In the genomic region with DNA sequence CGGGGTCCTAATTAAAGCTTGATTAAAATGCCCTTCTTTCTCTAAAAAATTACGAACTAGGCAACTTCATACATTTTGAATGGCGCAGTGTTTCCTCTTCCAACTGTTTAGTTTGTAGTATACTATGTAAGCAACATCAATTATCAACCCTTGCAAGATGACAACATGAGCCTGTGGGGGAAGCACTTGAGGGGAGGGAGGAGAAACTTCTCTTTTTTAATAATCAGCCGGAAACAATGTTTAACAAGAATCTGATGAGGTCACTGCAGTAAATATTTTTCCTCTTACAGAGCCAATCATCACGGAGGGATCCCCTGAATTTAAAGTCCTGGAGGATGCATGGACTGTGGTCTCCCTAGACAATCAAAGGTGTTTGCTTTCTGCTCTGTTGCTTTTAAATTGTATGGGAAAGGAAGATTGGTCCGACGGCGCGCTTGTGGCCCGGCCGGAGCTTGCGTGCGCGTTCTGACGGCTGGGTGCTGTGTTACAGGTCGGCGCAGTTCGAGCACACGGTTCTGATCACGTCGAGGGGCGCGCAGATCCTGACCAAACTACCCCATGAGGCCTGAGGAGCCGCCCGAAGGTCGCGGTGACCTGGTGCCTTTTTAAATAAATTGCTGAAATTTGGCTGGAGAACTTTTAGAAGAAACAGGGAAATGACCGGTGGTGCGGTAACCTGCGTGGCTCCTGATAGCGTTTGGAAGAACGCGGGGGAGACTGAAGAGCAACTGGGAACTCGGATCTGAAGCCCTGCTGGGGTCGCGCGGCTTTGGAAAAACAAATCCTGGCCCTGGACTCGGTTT, we compare ENCODE assay signal across 17 cellular contexts. TPM values are rescaled to one million over a fixed set of nuclear protein-coding genes. Genes with fewer than 3 reads are reported as not detected.
DNase-seq lines count a peak whose midpoint lies in the region; ATAC-seq, FAIRE-seq and TF ChIP-seq lines count a peak whose summit lies in the region.
"Had no signal": no experiment of that assay in that cellular context is flagged by ENCODE, and none has a peak within 500 bp of the region (broad histone marks: within the 10 kb centered on the region; RNA-seq: fewer than 3 reads in every experiment).

No MANE protein-coding gene starts in this region.

- no peak overlapping the region for H3K4me3 Mint-ChIP-seq in T-helper 1 cell treated with Interleukin-12 subunit alpha and Interleukin-12 subunit beta and Interleukin-4 antibody, amounts not matched to agents 30 μg/mL and 1 μg/mL, for 36 hours
- H3K4me3 Mint-ChIP-seq in activated T-helper 2 cell treated with anti-CD3 and anti-CD28 coated beads, Interferon-gamma antibody, Interleukin-2, Interleukin-4, amounts not matched to agents 10 μg/mL and 5 μg/mL and 100 μg/mL, durations not matched to agents 14 hours and 24 hours and 36 hours (ENCODE audit: low read depth), result no peak overlapping the region
- H3K4me3 Mint-ChIP-seq in neural crest cell, result peak overlapping the region; percentile 68
- H3K4me3 Mint-ChIP-seq: activated naive CD8-positive, alpha-beta T cell had no signal

- H3K4me3 ChIP-seq in HUES6 (ENCODE audit: low read depth, low read length) (peak overlapping the region; percentile 43; the same call in 1 of the 2 replicates), pancreas (no peak overlapping the region)
- H3K4me3 ChIP-seq: A549, tibial artery had no signal

- H3K36me3 Mint-ChIP-seq in T-helper 1 cell treated with Interleukin-12 subunit alpha and Interleukin-12 subunit beta and Interleukin-4 antibody, amounts not matched to agents 30 μg/mL and 1 μg/mL, for 36 hours (ENCODE audit: low read depth), result peaks cover 3% of the 10 kb centered on the region
- H3K36me3 Mint-ChIP-seq in activated T-helper 2 cell treated with anti-CD3 and anti-CD28 coated beads, Interferon-gamma antibody, Interleukin-2, Interleukin-4, amounts not matched to agents 10 μg/mL and 5 μg/mL and 100 μg/mL, durations not matched to agents 14 hours and 24 hours and 36 hours (ENCODE audit: low read depth), result peaks cover 3% of the 10 kb centered on the region
- peaks cover 3% of the 10 kb centered on the region for H3K36me3 Mint-ChIP-seq in neural crest cell (ENCODE audit: low read depth)

- H3K36me3 ChIP-seq in HUES6 (ENCODE audit: control insufficient read depth, insufficient read depth, low read length) (no peaks in the 10 kb centered on the region), pancreas (no peaks in the 10 kb centered on the region)
- H3K36me3 ChIP-seq: tibial artery had no signal

- DNase-seq in T-helper 1 cell, result no peak
- DNase-seq in activated T-helper 2 cell treated with anti-CD3 and anti-CD28 coated beads, Interferon-gamma antibody, Interleukin-2, Interleukin-4, amounts not matched to agents 10 μg/mL and 5 μg/mL and 100 μg/mL, durations not matched to agents 14 hours and 24 hours and 36 hours (ENCODE audit: low spot score), result no peak
- DNase-seq in neural crest cell (ENCODE audit: low read depth, low spot score), result no peak
- DNase-seq in OCI-M2 (lab: John Stamatoyannopoulos, UW; ENCODE audit: unreplicated experiment), result no peak
- DNase-seq in sciatic nerve (ENCODE audit: low spot score), result no peak
- DNase-seq in pancreas, result no peak
- DNase-seq: activated CD4-positive, alpha-beta T cell treated with anti-CD3 and anti-CD28 coated beads, Interleukin-2, amount 50 U/mL, for 4 hours; NCI-H187; small intestine; tibial artery had no signal

- H3K27me3 ChIP-seq in HUES6 (ENCODE audit: control insufficient read depth, insufficient read depth, low read length) (peaks cover 96% of the 10 kb centered on the region), pancreas (peaks cover 0 to 61% (median 20%) of the 10 kb centered on the region in 4 donors)

- TF ChIP-seq CTCF in neural crest cell (conservative IDR thresholded peaks at IDR 0.05) (no peak), pancreas (IDR thresholded peaks at IDR 0.05) (no peak)

- H3K27ac ChIP-seq in HUES6 (ENCODE audit: low read depth, low read length), result no peak overlapping the region
- H3K27ac ChIP-seq in pancreas, result no peak overlapping the region
- H3K27ac ChIP-seq: A549, tibial artery had no signal

- intact Hi-C loops in activated T-helper 2 cell treated with anti-CD3 and anti-CD28 coated beads, Interferon-gamma antibody, Interleukin-2, Interleukin-4, amounts not matched to agents 10 μg/mL and 5 μg/mL and 100 μg/mL, durations not matched to agents 14 hours and 24 hours and 36 hours (cut with micrococcal nuclease), result loop anchor here (5.0 kb wide), 2 partner anchors 347 to 373 kb away; a partner anchor contains a TSS
- intact Hi-C loops in sciatic nerve (cut with DNase I), result no loop called here
- intact Hi-C loops in pancreas (cut with DNase I), result no loop called here

- peak overlapping the region; percentile 52 for H3K27ac Mint-ChIP-seq in T-helper 1 cell treated with Interleukin-12 subunit alpha and Interleukin-12 subunit beta and Interleukin-4 antibody, amounts not matched to agents 30 μg/mL and 1 μg/mL, for 36 hours
- H3K27ac Mint-ChIP-seq in activated T-helper 2 cell treated with anti-CD3 and anti-CD28 coated beads, Interferon-gamma antibody, Interleukin-2, Interleukin-4, amounts not matched to agents 10 μg/mL and 5 μg/mL and 100 μg/mL, durations not matched to agents 14 hours and 24 hours and 36 hours, result peak overlapping the region; percentile 9
- no peak overlapping the region for H3K27ac Mint-ChIP-seq in neural crest cell (ENCODE audit: unreplicated experiment)
- H3K27ac Mint-ChIP-seq: activated naive CD8-positive, alpha-beta T cell had no signal

- FAIRE-seq in pancreas (lab: Jason Lieb, UNC), result no peak
- FAIRE-seq: A549, colon, islet of Langerhans, small intestine had no signal

- peaks cover 89% of the 10 kb centered on the region for H3K27me3 Mint-ChIP-seq in T-helper 1 cell treated with Interleukin-12 subunit alpha and Interleukin-12 subunit beta and Interleukin-4 antibody, amounts not matched to agents 30 μg/mL and 1 μg/mL, for 36 hours (ENCODE audit: low read depth)
- peaks cover 84% of the 10 kb centered on the region for H3K27me3 Mint-ChIP-seq in activated T-helper 2 cell treated with anti-CD3 and anti-CD28 coated beads, Interferon-gamma antibody, Interleukin-2, Interleukin-4, amounts not matched to agents 10 μg/mL and 5 μg/mL and 100 μg/mL, durations not matched to agents 14 hours and 24 hours and 36 hours (ENCODE audit: low read depth)
- peaks cover 94% of the 10 kb centered on the region for H3K27me3 Mint-ChIP-seq in neural crest cell (ENCODE audit: low read depth)

- no peaks in the 10 kb centered on the region for H3K9me3 Mint-ChIP-seq in T-helper 1 cell treated with Interleukin-12 subunit alpha and Interleukin-12 subunit beta and Interleukin-4 antibody, amounts not matched to agents 30 μg/mL and 1 μg/mL, for 36 hours
- no peaks in the 10 kb centered on the region for H3K9me3 Mint-ChIP-seq in activated T-helper 2 cell treated with anti-CD3 and anti-CD28 coated beads, Interferon-gamma antibody, Interleukin-2, Interleukin-4, amounts not matched to agents 10 μg/mL and 5 μg/mL and 100 μg/mL, durations not matched to agents 14 hours and 24 hours and 36 hours
- no peaks in the 10 kb centered on the region for H3K9me3 Mint-ChIP-seq in neural crest cell

- H3K9ac ChIP-seq in HUES6 (ENCODE audit: low read length), result no peak overlapping the region

- H3K4me1 Mint-ChIP-seq in T-helper 1 cell treated with Interleukin-12 subunit alpha and Interleukin-12 subunit beta and Interleukin-4 antibody, amounts not matched to agents 30 μg/mL and 1 μg/mL, for 36 hours (ENCODE audit: low read depth), result peaks cover 13% of the 10 kb centered on the region
- H3K4me1 Mint-ChIP-seq in activated T-helper 2 cell treated with anti-CD3 and anti-CD28 coated beads, Interferon-gamma antibody, Interleukin-2, Interleukin-4, amounts not matched to agents 10 μg/mL and 5 μg/mL and 100 μg/mL, durations not matched to agents 14 hours and 24 hours and 36 hours (ENCODE audit: low read depth), result peaks cover 21% of the 10 kb centered on the region
- peaks cover 49% of the 10 kb centered on the region for H3K4me1 Mint-ChIP-seq in neural crest cell

- H3K4me1 ChIP-seq in HUES6 (ENCODE audit: control insufficient read depth, insufficient read depth, low read length) (peaks cover 36% of the 10 kb centered on the region), pancreas (peaks cover 0 to 8% (median 0%) of the 10 kb centered on the region in 3 donors)
- H3K4me1 ChIP-seq: A549 had no signal

- no peaks in the 10 kb centered on the region for H3K9me3 ChIP-seq in HUES6 (ENCODE audit: control insufficient read depth, insufficient read depth, low read depth, low read length)
- H3K9me3 ChIP-seq in pancreas, result no peaks in the 10 kb centered on the region
- H3K9me3 ChIP-seq: A549, tibial artery had no signal

- WGBS in pancreas, 2 donors, result 42 to 48% methylated on average over 38 of the region's 38 CpGs

- ATAC-seq in sciatic nerve, result no peak
- no peak for ATAC-seq in pancreas
- ATAC-seq: A549, SK-N-SH treated with all-trans-retinoic acid at 6 μM for 48 hours had no signal

RNA-seq across cellular contexts. Expression of a gene that starts 5.3 kb away (rescaled TPM):
- total RNA-seq in activated T-helper 2 cell treated with anti-CD3 and anti-CD28 coated beads, Interferon-gamma antibody, Interleukin-2, Interleukin-4, amounts not matched to agents 10 μg/mL and 5 μg/mL and 100 μg/mL, durations not matched to agents 14 hours and 24 hours and 36 hours, result 0.09 TPM in 1 of 2 replicates, not detected in the other
- total RNA-seq in neural crest cell (48.9 and 51.5 TPM in 2 replicates), sciatic nerve (0.94 TPM), pancreas (under 1 TPM in 1 of 6 donors, not detected in 5; 0.25 TPM)
- polyA plus RNA-seq in pancreas, result under 1 TPM; 0.15 to 0.26 TPM

RNA-seq across cellular contexts. Expression of a gene that starts 22.7 kb away (rescaled TPM):
- total RNA-seq in activated T-helper 2 cell treated with anti-CD3 and anti-CD28 coated beads, Interferon-gamma antibody, Interleukin-2, Interleukin-4, amounts not matched to agents 10 μg/mL and 5 μg/mL and 100 μg/mL, durations not matched to agents 14 hours and 24 hours and 36 hours, result 0.14 TPM in 1 of 2 replicates, not detected in the other
- 21.1 and 22.6 TPM in 2 replicates for total RNA-seq in neural crest cell
- total RNA-seq in sciatic nerve, result 0.27 TPM
- total RNA-seq in pancreas, result not detected
- not detected for polyA plus RNA-seq in pancreas

Comparison
In these comparisons a context has a peak if more than half of its experiments do, and no peak if none do; other contexts are left out.
1. RNA of a gene that starts 5.3 kb away (total RNA-seq): 48.9 to 51.5 TPM in neural crest cell; 0.94 TPM in sciatic nerve (single experiment), 0.09 TPM in activated T-helper 2 cell treated with anti-CD3 and anti-CD28 coated beads, Interferon-gamma antibody, Interleukin-2, Interleukin-4, amounts not matched to agents 10 μg/mL and 5 μg/mL and 100 μg/mL, durations not matched to agents 14 hours and 24 hours and 36 hours and 0.25 TPM in pancreas; every median in the first group is over 10 times any median in the second.
2. RNA of a gene that starts 22.7 kb away (total RNA-seq): 21.1 to 22.6 TPM in neural crest cell; 0.27 TPM in sciatic nerve (single experiment), 0.14 TPM in activated T-helper 2 cell treated with anti-CD3 and anti-CD28 coated beads, Interferon-gamma antibody, Interleukin-2, Interleukin-4, amounts not matched to agents 10 μg/mL and 5 μg/mL and 100 μg/mL, durations not matched to agents 14 hours and 24 hours and 36 hours and not detected in pancreas; every median in the first group is over 10 times any median in the second.